Comparison of ENCODE assay signal across 20 cellular contexts in the genomic region with DNA sequence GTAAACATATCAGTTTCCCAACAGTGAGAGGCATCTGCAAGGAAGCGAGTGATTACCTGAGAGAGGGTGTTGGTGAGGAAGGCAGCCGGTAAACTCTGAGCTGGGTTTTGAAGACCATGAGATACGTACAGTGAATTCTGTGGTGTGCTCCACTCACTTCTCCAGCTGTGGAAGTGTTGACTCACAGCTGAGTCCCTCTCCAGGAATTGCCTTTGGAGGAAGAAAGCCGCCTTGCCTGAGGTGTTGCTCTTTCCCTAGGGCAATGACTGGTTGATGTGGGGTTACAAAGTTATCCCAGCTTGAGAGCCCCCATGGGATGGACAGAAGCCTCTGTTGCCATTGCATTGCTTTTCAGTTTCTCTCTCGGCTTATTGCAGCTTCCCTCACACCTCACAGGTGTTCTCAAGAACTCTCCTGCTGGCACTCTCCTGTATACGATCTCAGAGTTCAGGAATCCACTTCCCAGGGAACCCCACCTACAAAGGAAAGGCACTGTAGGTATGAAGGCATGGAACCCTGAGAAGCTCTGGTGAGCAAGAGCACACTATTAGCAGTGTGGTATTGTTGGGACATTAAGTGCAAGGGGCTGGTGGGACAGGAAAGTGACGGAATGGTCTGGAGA. TPM values are rescaled to one million over a fixed set of nuclear protein-coding genes. Genes with fewer than 3 reads are reported as not detected.
DNase-seq lines count a peak whose midpoint lies in the region; ATAC-seq and TF ChIP-seq lines count a peak whose summit lies in the region.
"Had no signal": no experiment of that assay in that cellular context is flagged by ENCODE, and none has a peak within 500 bp of the region (broad histone marks: within the 10 kb centered on the region; RNA-seq: fewer than 3 reads in every experiment).

No MANE protein-coding gene starts in this region.

- ATAC-seq in HG02763 (IDR thresholded peaks at IDR 0.05; ENCODE audit: unreplicated experiment) = no peak
- ATAC-seq: activated CD4-positive, CD25-positive, alpha-beta regulatory T cell treated with anti-CD3 and anti-CD28 coated beads, Interleukin-2, amount 50 U/mL, for 24 hours; body of pancreas; natural killer cell treated with Interleukin-12 subunit alpha and Interleukin-12 subunit beta and Interleukin-15 and Interleukin-18, amount 100 ng/mL, for 72 hours; right cardiac atrium had no signal

- TF ChIP-seq CTCF in AG04449 (IDR thresholded peaks at IDR 0.05; ENCODE audit: insufficient read depth, low read length, missing control alignments) = no peak
- no peak for TF ChIP-seq CTCF in HFFc6 (IDR thresholded peaks at IDR 0.05)

- peaks cover 31% of the 10 kb centered on the region for H3K4me1 Mint-ChIP-seq in HFFc6 (ENCODE audit: low read depth)

- no peaks in the 10 kb centered on the region for H3K9me3 Mint-ChIP-seq in HFFc6
- H3K9me3 Mint-ChIP-seq: natural killer cell treated with Interleukin-12 subunit alpha and Interleukin-12 subunit beta and Interleukin-15 and Interleukin-18, amount 100 ng/mL, for 72 hours had no signal

- H3K4me3 ChIP-seq in AG04449 (ENCODE audit: low read depth, low read length) = no peak overlapping the region
- H3K4me3 ChIP-seq: body of pancreas had no signal

- CTCF ChIA-PET in AG04449 (lab: Yijun Ruan, JAX) = interaction anchor here (0.9 to 11.5 kb wide), 18 partner anchors 14 to 332 kb away, joined by 3 to 277 read pairs (median 8); partner anchors contain the start of genes CASQ1 and NHLH1

- peak overlapping the region; percentile 16; the same call in 1 of the 2 replicates for H3K4me3 Mint-ChIP-seq in HFFc6
- H3K4me3 Mint-ChIP-seq: natural killer cell treated with Interleukin-12 subunit alpha and Interleukin-12 subunit beta and Interleukin-15 and Interleukin-18, amount 100 ng/mL, for 72 hours had no signal

- H3K27me3 Mint-ChIP-seq in HFFc6 (ENCODE audit: insufficient read depth) = peaks cover 11% of the 10 kb centered on the region
- H3K27me3 Mint-ChIP-seq: natural killer cell treated with Interleukin-12 subunit alpha and Interleukin-12 subunit beta and Interleukin-15 and Interleukin-18, amount 100 ng/mL, for 72 hours had no signal

- no peak overlapping the region for H3K27ac Mint-ChIP-seq in HFFc6
- H3K27ac Mint-ChIP-seq: natural killer cell treated with Interleukin-12 subunit alpha and Interleukin-12 subunit beta and Interleukin-15 and Interleukin-18, amount 100 ng/mL, for 72 hours had no signal

- DNase-seq in AG04449 (ENCODE audit: low read depth, low spot score) (peak; percentile 17), HFFc6 (peak; percentile 73), ecto neural progenitor cell (ENCODE audit: low spot score) (peak; percentile 44), mesenteric fat pad (ENCODE audit: low spot score) (peak; percentile 47), cortex of kidney (lab: John Stamatoyannopoulos, UW) (no peak), iPS-NIHi11 (ENCODE audit: low spot score) (no peak)
- DNase-seq in activated CD4-positive, CD25-positive, alpha-beta regulatory T cell treated with anti-CD3 and anti-CD28 coated beads, Interleukin-2, amount 50 U/mL, for 72 hours = no peak
- DNase-seq: activated CD8-positive, alpha-beta memory T cell treated with anti-CD3 and anti-CD28 coated beads, Interleukin-2, amount 50 U/mL, for 4 hours; activated naive CD4-positive, alpha-beta T cell treated with Interleukin-2 at 50 U/mL for 16 hours; body of pancreas; effector CD4-positive, alpha-beta T cell; NCI-H1417; NCI-H345; right cardiac atrium; stimulated activated CD4-positive, alpha-beta T cell treated with anti-CD3 and anti-CD28 coated beads, Interleukin-2, amount 100 ng/mL, for 24 hours had no signal

- H3K36me3 Mint-ChIP-seq in HFFc6 (ENCODE audit: low read depth) = no peaks in the 10 kb centered on the region
- H3K36me3 Mint-ChIP-seq: natural killer cell treated with Interleukin-12 subunit alpha and Interleukin-12 subunit beta and Interleukin-15 and Interleukin-18, amount 100 ng/mL, for 72 hours had no signal

- POLR2A ChIA-PET in AG04449 (lab: Yijun Ruan, JAX) = interaction anchor here (0.5 to 0.7 kb wide), 2 partner anchors 18 to 227 kb away, joined by 3 to 4 read pairs; no protein-coding TSS in a partner anchor

RNA-seq across cellular contexts. Expression of gene NHLH1, which starts 10.8 kb away (rescaled TPM):
- under 1 TPM in 3 of 6 experiments, not detected in 3; 0.11 to 0.17 (median 0.11) TPM for total RNA-seq in HFFc6 (2021; fragmentation: NEBNext Ultra II Directional; extraction: Animal tissue kit (Norgen Biotek cat#: 25700))
- total RNA-seq in mesenteric fat pad = 0.42 TPM
- total RNA-seq: body of pancreas, lung microvascular endothelial cell had no signal

RNA-seq across cellular contexts. Expression of gene VANGL2, which starts 22.7 kb away (rescaled TPM):
- total RNA-seq in HFFc6 (2021; fragmentation: NEBNext Ultra II Directional; extraction: Animal tissue kit (Norgen Biotek cat#: 25700)) = not detected
- total RNA-seq in mesenteric fat pad = 1.7 TPM
- total RNA-seq: lung microvascular endothelial cell; natural killer cell treated with Interleukin-12 subunit alpha and Interleukin-12 subunit beta and Interleukin-15 and Interleukin-18, amount 100 ng/mL, for 72 hours; T-helper 2 cell treated with Interferon-gamma antibody and Interleukin-4, amounts not matched to agents 100 ng/mL and 5 ng/mL, for 36 hours had no signal

RNA-seq across cellular contexts. Expression of gene NCSTN, which starts 34.5 kb away (rescaled TPM):
- total RNA-seq in HFFc6 (2021; fragmentation: NEBNext Ultra II Directional; extraction: Animal tissue kit (Norgen Biotek cat#: 25700)) = 100 to 1,000 TPM; 133 to 154 (median 145) TPM
- total RNA-seq in mesenteric fat pad = 102 TPM

RNA-seq across cellular contexts. Expression of gene COPA, which starts 34.6 kb away (rescaled TPM):
- total RNA-seq in HFFc6 (2021; fragmentation: NEBNext Ultra II Directional; extraction: Animal tissue kit (Norgen Biotek cat#: 25700)) = 100 to 1,000 TPM; 218 to 257 (median 249) TPM
- 228 TPM for total RNA-seq in mesenteric fat pad

Comparison
In these comparisons a context has a peak if more than half of its experiments do, and no peak if none do; other contexts are left out.
1. DNase-seq: peak in AG04449 (single experiment), HFFc6 (single experiment), ecto neural progenitor cell (single experiment) and mesenteric fat pad (single experiment); none in cortex of kidney (single experiment), iPS-NIHi11 (single experiment) and activated CD4-positive, CD25-positive, alpha-beta regulatory T cell treated with anti-CD3 and anti-CD28 coated beads, Interleukin-2, amount 50 U/mL, for 72 hours (single experiment).